ENCODE assay signal across 24 cellular contexts in genomic region chr9:137988701-137989100, GRCh38.
"Had no signal": no experiment of that assay in that cellular context is flagged by ENCODE, and none has a peak within 500 bp of the region (broad histone marks: within the 10 kb centered on the region; RNA-seq: fewer than 3 reads in every experiment).

No MANE protein-coding gene starts in this region.

- H3K4me3 Mint-ChIP-seq: central memory CD8-positive, alpha-beta T cell; memory B cell; natural killer cell; stimulated activated naive B cell treated with anti-CD40 and anti-IgM and Interleukin-4, amounts not matched to agents 10 μg/mL and 1 μg/mL and 100 μg/mL, for 72 hours; stimulated activated naive CD8-positive, alpha-beta T cell treated with anti-CD3 and anti-CD28 coated beads, Interleukin-15, Interleukin-2, amounts not matched to agents 100 ng/mL and 50 ng/mL, for 24 hours; type B pancreatic cell had no signal

- H3K27ac Mint-ChIP-seq: memory B cell; natural killer cell; stimulated activated naive B cell treated with anti-CD40 and anti-IgM and Interleukin-4, amounts not matched to agents 10 μg/mL and 1 μg/mL and 100 μg/mL, for 72 hours; stimulated activated naive CD8-positive, alpha-beta T cell treated with anti-CD3 and anti-CD28 coated beads, Interleukin-15, Interleukin-2, amounts not matched to agents 100 ng/mL and 50 ng/mL, for 24 hours; type B pancreatic cell had no signal

- H3K4me3 ChIP-seq: gastrocnemius medialis, heart left ventricle, hepatocyte, lung, ovary, psoas muscle, skin epidermis, tibial artery had no signal

- H3K36me3 Mint-ChIP-seq: memory B cell; natural killer cell; stimulated activated naive B cell treated with anti-CD40 and anti-IgM and Interleukin-4, amounts not matched to agents 10 μg/mL and 1 μg/mL and 100 μg/mL, for 72 hours; type B pancreatic cell had no signal

- H3K9me3 ChIP-seq: gastrocnemius medialis, heart left ventricle, ovary, psoas muscle, tibial artery had no signal

- H3K36me3 ChIP-seq: gastrocnemius medialis, heart left ventricle, ovary, tibial artery had no signal

- H3K4me1 Mint-ChIP-seq: central memory CD8-positive, alpha-beta T cell; memory B cell; natural killer cell had no signal

- H3K4me1 ChIP-seq: gastrocnemius medialis, heart left ventricle, psoas muscle, tibial artery had no signal

- DNase-seq: cortex of kidney; effector CD4-positive, alpha-beta T cell; foreskin fibroblast; gastrocnemius medialis; left colon; natural killer cell; occipital lobe; psoas muscle; stimulated activated CD4-positive, alpha-beta T cell treated with anti-CD3 and anti-CD28 coated beads, Interleukin-15, amount 100 ng/mL, for 24 hours; stimulated activated CD4-positive, alpha-beta T cell treated with anti-CD3 and anti-CD28 coated beads, Interleukin-2, amount 100 ng/mL, for 48 hours; stimulated activated naive B cell treated with anti-CD40 and anti-IgM and Interleukin-4, amounts not matched to agents 10 μg/mL and 1 μg/mL and 100 μg/mL, for 72 hours had no signal

- H3K27me3 ChIP-seq: hepatocyte, ovary had no signal

- ATAC-seq: esophagus mucosa; gastrocnemius medialis; heart left ventricle; left colon; natural killer cell; psoas muscle; right cardiac atrium; stimulated activated naive B cell treated with anti-CD40 and anti-IgM and Interleukin-4, amounts not matched to agents 10 μg/mL and 1 μg/mL and 100 μg/mL, for 72 hours had no signal

- H3K27ac ChIP-seq: epithelial cell of prostate, gastrocnemius medialis, heart left ventricle, hepatocyte, ovary, psoas muscle, skin epidermis, tibial artery had no signal

- H3K9me3 Mint-ChIP-seq: central memory CD8-positive, alpha-beta T cell; memory B cell; natural killer cell; stimulated activated naive B cell treated with anti-CD40 and anti-IgM and Interleukin-4, amounts not matched to agents 10 μg/mL and 1 μg/mL and 100 μg/mL, for 72 hours; stimulated activated naive CD8-positive, alpha-beta T cell treated with anti-CD3 and anti-CD28 coated beads, Interleukin-15, Interleukin-2, amounts not matched to agents 100 ng/mL and 50 ng/mL, for 24 hours; type B pancreatic cell had no signal
